In genomic region chr14:50892255-50892654, GRCh38 we compare ENCODE assay signal across 1 cellular context.
TF ChIP-seq lines count a peak whose summit lies in the region.

No MANE protein-coding gene starts in this region.

TF ChIP-seq in H1, 55 proteins besides CTCF, POLR2A, EP300 and RAD21:
- peak; percentile 83 for TF ChIP-seq CEBPB (IDR thresholded peaks at IDR 0.05; ENCODE audit: low read depth, low read length)
- no peak for TF ChIP-seq TEAD4 (IDR thresholded peaks at IDR 0.05; ENCODE audit: low read depth, low read length)
